27 cellular contexts compared by ENCODE assay signal in genomic region chr19:44597131-44597491, GRCh38. TPM values are rescaled to one million over a fixed set of nuclear protein-coding genes. Genes with fewer than 3 reads are reported as not detected.
"Had no signal": no experiment of that assay in that cellular context is flagged by ENCODE, and none has a peak within 500 bp of the region (broad histone marks: within the 10 kb centered on the region; RNA-seq: fewer than 3 reads in every experiment).

No MANE protein-coding gene starts in this region.

- DNase-seq: activated B cell treated with CpG ODN at 0.5 μM for 24 hours; activated CD4-positive, alpha-beta T cell treated with anti-CD3 and anti-CD28 coated beads, Interleukin-2, amount 50 U/mL, for 1 hour; activated CD8-positive, alpha-beta T cell treated with anti-CD3 and anti-CD28 coated beads for 36 hours; activated naive CD4-positive, alpha-beta T cell; activated T-cell treated with anti-CD3 and anti-CD28 coated beads, Interleukin-2, amount 50 U/mL, for 4 hours; anterior cingulate cortex; dermis blood vessel endothelial cell; effector CD8-positive, alpha-beta T cell; erythroblast; heart left ventricle; naive B cell; nucleus accumbens; psoas muscle; stimulated activated CD4-positive, alpha-beta T cell treated with anti-CD3 and anti-CD28 coated beads, Interleukin-15, amount 100 ng/mL, for 24 hours; stimulated activated CD4-positive, alpha-beta T cell treated with anti-CD3 and anti-CD28 coated beads, Interleukin-2, amount 100 ng/mL, for 24 hours; stimulated activated naive CD4-positive, alpha-beta T cell; T-helper 2 cell had no signal

- H3K4me1 Mint-ChIP-seq: activated B cell treated with CpG ODN at 0.5 μM for 24 hours; central memory CD8-positive, alpha-beta T cell; naive B cell; neural crest cell had no signal

- H3K4me3 ChIP-seq: heart left ventricle, pancreas, psoas muscle, tibial nerve had no signal

- H3K9me3 ChIP-seq: pancreas had no signal

- H3K27me3 ChIP-seq: pancreas, tibial nerve had no signal

- H3K4me3 Mint-ChIP-seq: activated B cell treated with CpG ODN at 0.5 μM for 24 hours; activated CD8-positive, alpha-beta T cell treated with anti-CD3 and anti-CD28 coated beads for 36 hours; activated T-cell treated with anti-CD3 and anti-CD28 coated beads, Interleukin-2, amount 50 U/mL, for 4 hours; central memory CD8-positive, alpha-beta T cell; mesothelial cell of epicardium; neural crest cell had no signal

- H3K27ac ChIP-seq: heart left ventricle, pancreas, psoas muscle had no signal

- ATAC-seq: activated CD8-positive, alpha-beta T cell treated with anti-CD3 and anti-CD28 coated beads for 36 hours; activated naive CD4-positive, alpha-beta T cell treated with anti-CD3 and anti-CD28 coated beads, Interleukin-2, amount 50 U/mL, for 72 hours; activated T-cell treated with anti-CD3 and anti-CD28 coated beads, Interleukin-2, amount 50 U/mL, for 4 hours; heart left ventricle; psoas muscle had no signal

- H3K4me1 ChIP-seq: psoas muscle, tibial nerve had no signal

- H3K36me3 Mint-ChIP-seq: activated naive CD4-positive, alpha-beta T cell treated with anti-CD3 and anti-CD28 coated beads, Interleukin-2, amount 50 U/mL, for 72 hours; mesothelial cell of epicardium had no signal

- H3K27ac Mint-ChIP-seq: activated B cell treated with CpG ODN at 0.5 μM for 24 hours; activated CD8-positive, alpha-beta T cell treated with anti-CD3 and anti-CD28 coated beads for 36 hours; activated naive CD4-positive, alpha-beta T cell treated with anti-CD3 and anti-CD28 coated beads, Interleukin-2, amount 50 U/mL, for 72 hours; mesothelial cell of epicardium had no signal

- H3K36me3 ChIP-seq: heart left ventricle, pancreas, tibial nerve had no signal

RNA-seq across cellular contexts. Expression of gene IGSF23, which starts 16.3 kb away (rescaled TPM):
- total RNA-seq: activated B cell treated with CpG ODN at 0.5 μM for 24 hours; activated CD8-positive, alpha-beta T cell treated with anti-CD3 and anti-CD28 coated beads for 36 hours; activated naive CD4-positive, alpha-beta T cell treated with anti-CD3 and anti-CD28 coated beads, Interleukin-2, amount 50 U/mL, for 72 hours; activated T-cell treated with anti-CD3 and anti-CD28 coated beads, Interleukin-2, amount 50 U/mL, for 4 hours; bronchial epithelial cell; dermis blood vessel endothelial cell; lower leg skin; mesothelial cell of epicardium; neural crest cell; temporal lobe; tibial nerve; urinary bladder had no signal
- polyA plus RNA-seq: urinary bladder had no signal

RNA-seq across cellular contexts. Expression of gene PVR, which starts 46.6 kb away (rescaled TPM):
- total RNA-seq: activated B cell treated with CpG ODN at 0.5 μM for 24 hours had no signal
